ENCODE assay signal across 1 cellular context in genomic region chr14:95523818-95524448, GRCh38.
TF ChIP-seq lines count a peak whose summit lies in the region.

No MANE protein-coding gene starts in this region.

TF ChIP-seq in HepG2, 621 proteins besides CTCF, POLR2A, EP300 and RAD21 (continued from another document and continues in another):
- TF ChIP-seq ZNF574 (CRISPR knock-in tag; IDR thresholded peaks at IDR 0.05) (peak; percentile 8; the same call in 1 of the 2 replicates), TFAP4 (IDR thresholded peaks at IDR 0.05; ENCODE audit: borderline replicate concordance, low read depth) (peak; percentile 67; the same call in 1 of the 2 replicates), ARID3A (IDR thresholded peaks at IDR 0.05; ENCODE audit: low read depth, low read length) (0 out of 2 replicates have a peak, but pooled peaks have one; percentile 4), NR2F6 (IDR thresholded peaks at IDR 0.05) (no peak), NR2F6 (CRISPR knock-in tag; IDR thresholded peaks at IDR 0.05) (peak; percentile 40; the same call in 1 of the 2 replicates), PRDM15 (CRISPR knock-in tag; IDR thresholded peaks at IDR 0.05) (no peak), ZNF430 (CRISPR knock-in tag; IDR thresholded peaks at IDR 0.05) (peak; percentile 67; the same call in 1 of the 2 replicates), FOXP4 (CRISPR knock-in tag; IDR thresholded peaks at IDR 0.05) (0 out of 2 replicates have a peak, but pooled peaks have one; percentile 24), ZSCAN9 (CRISPR knock-in tag; IDR thresholded peaks at IDR 0.05; ENCODE audit: borderline replicate concordance) (peak; percentile 17; the same call in 1 of the 2 replicates), ZNF768 (CRISPR knock-in tag; IDR thresholded peaks at IDR 0.05) (peak; percentile 55; the same call in 1 of the 2 replicates), CEBPG (CRISPR knock-in tag; IDR thresholded peaks at IDR 0.05) (0 out of 2 replicates have a peak, but pooled peaks have one; percentile 6), ZSCAN12 (CRISPR knock-in tag; IDR thresholded peaks at IDR 0.05) (no peak), THAP11 (CRISPR knock-in tag; IDR thresholded peaks at IDR 0.05) (peak; percentile 10; the same call in 1 of the 2 replicates), HNF1A (IDR thresholded peaks at IDR 0.05; ENCODE audit: low read depth) (no peak; the same call in 1 of the 2 replicates), HNF1A (CRISPR knock-in tag; IDR thresholded peaks at IDR 0.05; ENCODE audit: borderline replicate concordance) (0 out of 2 replicates have a peak, but pooled peaks have one; percentile 13), SALL1 (CRISPR knock-in tag; IDR thresholded peaks at IDR 0.05) (peak; percentile 59), SOX5 (CRISPR knock-in tag; IDR thresholded peaks at IDR 0.05; ENCODE audit: borderline replicate concordance) (peak; percentile 27; the same call in 1 of the 2 replicates), ZBTB46 (CRISPR knock-in tag; IDR thresholded peaks at IDR 0.05; ENCODE audit: borderline replicate concordance) (no peak), ZC3H13 (CRISPR knock-in tag; IDR thresholded peaks at IDR 0.05) (0 out of 2 replicates have a peak, but pooled peaks have one; percentile 34), ZNF710 (CRISPR knock-in tag; IDR thresholded peaks at IDR 0.05; ENCODE audit: borderline replicate concordance) (no peak), RXRB (CRISPR knock-in tag; IDR thresholded peaks at IDR 0.05; ENCODE audit: borderline replicate concordance) (peak; percentile 55; the same call in 1 of the 2 replicates), ZMYM2 (CRISPR knock-in tag; IDR thresholded peaks at IDR 0.05) (peak; percentile 28; the same call in 1 of the 2 replicates), ZNF331 (CRISPR knock-in tag; IDR thresholded peaks at IDR 0.05) (peak; percentile 27; the same call in 1 of the 2 replicates), DZIP1 (CRISPR knock-in tag; IDR thresholded peaks at IDR 0.05) (no peak), ETV6 (CRISPR knock-in tag; conservative IDR thresholded peaks at IDR 0.05) (peak; percentile 72; the same call in 1 of the 2 replicates), E2F1 (CRISPR knock-in tag; IDR thresholded peaks at IDR 0.05) (0 out of 2 replicates have a peak, but pooled peaks have one; percentile 11), KMT2B (CRISPR knock-in tag; IDR thresholded peaks at IDR 0.05) (0 out of 2 replicates have a peak, but pooled peaks have one; percentile 6)
